In the genomic region with DNA sequence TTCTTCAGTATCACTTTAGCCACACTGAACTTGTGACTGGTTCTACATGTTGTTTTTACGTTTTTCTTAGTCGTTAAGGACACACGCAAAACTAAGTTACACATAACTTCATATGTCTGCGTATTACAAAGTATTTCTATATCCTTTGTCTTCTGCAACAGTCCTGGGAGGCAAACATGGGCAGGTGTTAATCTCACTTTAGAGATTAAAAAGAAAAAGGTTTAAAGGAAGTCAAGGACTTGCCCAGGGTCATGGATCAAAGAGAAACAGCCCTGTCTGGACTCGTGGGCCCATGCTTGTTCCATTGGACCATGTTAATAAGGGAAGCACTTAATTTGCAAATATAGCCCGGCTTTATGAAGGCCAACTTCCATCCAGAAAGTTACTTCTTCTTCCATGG, we compare ENCODE assay signal across 1 cellular context.
TF ChIP-seq lines count a peak whose summit lies in the region.

No MANE protein-coding gene starts in this region.

TF ChIP-seq in HepG2, 621 proteins besides CTCF, POLR2A, EP300 and RAD21 (continued from another document):
- TF ChIP-seq, protein P1, sequence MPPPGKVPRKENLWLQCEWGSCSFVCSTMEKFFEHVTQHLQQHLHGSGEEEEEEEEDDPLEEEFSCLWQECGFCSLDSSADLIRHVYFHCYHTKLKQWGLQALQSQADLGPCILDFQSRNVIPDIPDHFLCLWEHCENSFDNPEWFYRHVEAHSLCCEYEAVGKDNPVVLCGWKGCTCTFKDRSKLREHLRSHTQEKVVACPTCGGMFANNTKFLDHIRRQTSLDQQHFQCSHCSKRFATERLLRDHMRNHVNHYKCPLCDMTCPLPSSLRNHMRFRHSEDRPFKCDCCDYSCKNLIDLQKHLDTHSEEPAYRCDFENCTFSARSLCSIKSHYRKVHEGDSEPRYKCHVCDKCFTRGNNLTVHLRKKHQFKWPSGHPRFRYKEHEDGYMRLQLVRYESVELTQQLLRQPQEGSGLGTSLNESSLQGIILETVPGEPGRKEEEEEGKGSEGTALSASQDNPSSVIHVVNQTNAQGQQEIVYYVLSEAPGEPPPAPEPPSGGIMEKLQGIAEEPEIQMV (CRISPR knock-in tag; IDR thresholded peaks at IDR 0.05; ENCODE audit: low read depth) = no peak
- no peak for TF ChIP-seq RERE (CRISPR knock-in tag; IDR thresholded peaks at IDR 0.05; ENCODE audit: low read depth)
- TF ChIP-seq TAF1 (CRISPR knock-in tag; IDR thresholded peaks at IDR 0.05) = no peak
- no peak for TF ChIP-seq MTF2 (CRISPR knock-in tag; IDR thresholded peaks at IDR 0.05; ENCODE audit: borderline replicate concordance)
- TF ChIP-seq HIVEP1 (CRISPR knock-in tag; IDR thresholded peaks at IDR 0.05) = no peak
- TF ChIP-seq NCOA2 (CRISPR knock-in tag; IDR thresholded peaks at IDR 0.05) = peak; percentile 39; the same call in 1 of the 2 replicates
- no peak for TF ChIP-seq ZNF614 (CRISPR knock-in tag; IDR thresholded peaks at IDR 0.05; ENCODE audit: borderline replicate concordance)
- TF ChIP-seq HNF4A (CRISPR knock-in tag; IDR thresholded peaks at IDR 0.05) = peak; percentile 46; the same call in 1 of the 2 replicates
- TF ChIP-seq ZNF180 (CRISPR knock-in tag; IDR thresholded peaks at IDR 0.05; ENCODE audit: borderline replicate concordance, low read depth) = no peak
- 0 out of 2 replicates have a peak, but pooled peaks have one; percentile 8 for TF ChIP-seq RARA (CRISPR knock-in tag; IDR thresholded peaks at IDR 0.05)
- TF ChIP-seq, protein P2, sequence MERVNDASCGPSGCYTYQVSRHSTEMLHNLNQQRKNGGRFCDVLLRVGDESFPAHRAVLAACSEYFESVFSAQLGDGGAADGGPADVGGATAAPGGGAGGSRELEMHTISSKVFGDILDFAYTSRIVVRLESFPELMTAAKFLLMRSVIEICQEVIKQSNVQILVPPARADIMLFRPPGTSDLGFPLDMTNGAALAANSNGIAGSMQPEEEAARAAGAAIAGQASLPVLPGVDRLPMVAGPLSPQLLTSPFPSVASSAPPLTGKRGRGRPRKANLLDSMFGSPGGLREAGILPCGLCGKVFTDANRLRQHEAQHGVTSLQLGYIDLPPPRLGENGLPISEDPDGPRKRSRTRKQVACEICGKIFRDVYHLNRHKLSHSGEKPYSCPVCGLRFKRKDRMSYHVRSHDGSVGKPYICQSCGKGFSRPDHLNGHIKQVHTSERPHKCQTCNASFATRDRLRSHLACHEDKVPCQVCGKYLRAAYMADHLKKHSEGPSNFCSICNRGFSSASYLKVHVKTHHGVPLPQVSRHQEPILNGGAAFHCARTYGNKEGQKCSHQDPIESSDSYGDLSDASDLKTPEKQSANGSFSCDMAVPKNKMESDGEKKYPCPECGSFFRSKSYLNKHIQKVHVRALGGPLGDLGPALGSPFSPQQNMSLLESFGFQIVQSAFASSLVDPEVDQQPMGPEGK (CRISPR knock-in tag; IDR thresholded peaks at IDR 0.05) = no peak
- TF ChIP-seq ZNF17 (CRISPR knock-in tag; IDR thresholded peaks at IDR 0.05) = no peak
